8 cellular contexts compared by ENCODE assay signal in genomic region chr1:99728494-99729235, GRCh38. TPM values are rescaled to one million over a fixed set of nuclear protein-coding genes. Genes with fewer than 3 reads are reported as not detected.
A peak's percentile ranks its signal among the peaks of the same experiment; 100 is the strongest.
DNase-seq lines count a peak whose midpoint lies in the region; ATAC-seq and TF ChIP-seq lines count a peak whose summit lies in the region.

No MANE protein-coding gene starts in this region.

- TF ChIP-seq CTCF in RWPE1 (conservative IDR thresholded peaks at IDR 0.05; ENCODE audit: low read depth), result no peak; the same call in 1 of the 2 replicates
- TF ChIP-seq CTCF in glutamatergic neuron (IDR thresholded peaks at IDR 0.05; ENCODE audit: partially characterized antibody, unreplicated experiment), result peak; percentile 75

- no peaks in the 10 kb centered on the region for H3K27me3 Mint-ChIP-seq in glutamatergic neuron (ENCODE audit: unreplicated experiment)

- H3K4me3 Mint-ChIP-seq in glutamatergic neuron (ENCODE audit: unreplicated experiment), result no peak overlapping the region

- H3K4me3 ChIP-seq in HAP-1, result no peak overlapping the region

- POLR2A ChIA-PET in RWPE1 (lab: Yijun Ruan, JAX; ENCODE audit: low non-redundant PET), result no interaction called here

- in situ Hi-C loops in HAP-1 (cut with MboI; ENCODE audit: low sequenced_read_pairs), result no loop called here

- CTCF ChIA-PET in RWPE1 (lab: Yijun Ruan, JAX), result interaction anchor here (0.5 to 1.6 kb wide), 9 partner anchors 11 to 463 kb away, joined by 3 to 8 read pairs (median 3); no protein-coding TSS in a partner anchor

- H3K36me3 Mint-ChIP-seq in glutamatergic neuron (ENCODE audit: unreplicated experiment), result no peaks in the 10 kb centered on the region

- no peaks in the 10 kb centered on the region for H3K9me3 Mint-ChIP-seq in glutamatergic neuron (ENCODE audit: unreplicated experiment)

- ATAC-seq in HG02798 (IDR thresholded peaks at IDR 0.05; ENCODE audit: poor library complexity, unreplicated experiment), result no peak

- no peak overlapping the region for H3K27ac Mint-ChIP-seq in glutamatergic neuron (ENCODE audit: unreplicated experiment)

- H3K4me1 Mint-ChIP-seq in glutamatergic neuron (ENCODE audit: low read depth, unreplicated experiment), result peaks cover 7% of the 10 kb centered on the region

- H3K36me3 ChIP-seq in HAP-1 (replicated peaks), result no peaks in the 10 kb centered on the region

- DNase-seq in CMK (ENCODE audit: low read depth) (peak; percentile 24), HAP-1 (ENCODE audit: low spot score in 2 of 2) (peak; percentile 48 to 68), RWPE1 (ENCODE audit: low spot score) (peak; percentile 46), glutamatergic neuron (peak; percentile 40), NCI-H1417 (lab: John Stamatoyannopoulos, UW) (no peak), cerebellar nuclear complex (lab: John Stamatoyannopoulos, UW) (no peak), NCI-H510A treated with DMSO at 0.1 percent for 48 hours (lab: John Stamatoyannopoulos, UW) (no peak)

- no peak overlapping the region for H3K27ac ChIP-seq in RWPE1

- H3K27me3 ChIP-seq in HAP-1 (ENCODE audit: low read depth), result no peaks in the 10 kb centered on the region

- no peaks in the 10 kb centered on the region for H3K9me3 ChIP-seq in HAP-1

- peaks cover 8% of the 10 kb centered on the region for H3K4me1 ChIP-seq in HAP-1

RNA-seq across cellular contexts. Expression of gene FRRS1, which starts 37.8 kb away (rescaled TPM):
- total RNA-seq in glutamatergic neuron (ENCODE audit: unreplicated experiment), result 1.3 TPM

Comparison
In these comparisons a context has a peak if more than half of its experiments do, and no peak if none do; other contexts are left out.
1. DNase-seq: peak in CMK (single experiment), HAP-1 (2 of 2), RWPE1 (single experiment) and glutamatergic neuron (single experiment); none in NCI-H1417 (0 of 3), cerebellar nuclear complex (0 of 2) and NCI-H510A treated with DMSO at 0.1 percent for 48 hours (single experiment).